14 cellular contexts compared by ENCODE assay signal in genomic region chr22:44444341-44445306, GRCh38. TPM values are rescaled to one million over a fixed set of nuclear protein-coding genes. Genes with fewer than 3 reads are reported as not detected.
DNase-seq lines count a peak whose midpoint lies in the region; ATAC-seq and TF ChIP-seq lines count a peak whose summit lies in the region.
"Had no signal": no experiment of that assay in that cellular context is flagged by ENCODE, and none has a peak within 500 bp of the region (broad histone marks: within the 10 kb centered on the region; RNA-seq: fewer than 3 reads in every experiment).

No MANE protein-coding gene starts in this region.

- POLR2A ChIA-PET in IMR-90 (lab: Charles Lee; ENCODE audit: unreplicated experiment) = interaction anchor here (0.6 kb wide), 1 partner anchor 62 kb away, joined by 3 read pairs; no protein-coding TSS in a partner anchor

- H2AK9ac ChIP-seq in IMR-90 (replicated peaks; ENCODE audit: low read depth, low read length, poor library complexity) = no peak overlapping the region

- H3K27me3 ChIP-seq in DOHH2 (ENCODE audit: control insufficient read depth, low read length) (no peaks in the 10 kb centered on the region), IMR-90 (ENCODE audit: control insufficient read depth, insufficient read depth, low read length) (no peaks in the 10 kb centered on the region), neuronal stem cell (ENCODE audit: control insufficient read depth in 3 of 3, insufficient read depth in 3 of 3, low read depth in 1 of 3, low read length in 3 of 3) (peaks cover 0 to 24% (median 0%) of the 10 kb centered on the region in 3 experiments), MG63 (no peaks in the 10 kb centered on the region)
- H3K27me3 ChIP-seq: ascending aorta had no signal

- 84% methylated on average over 5 of the region's 22 CpGs; no CpG with 5 or more reads in 1 of the 2 experiments for WGBS in IMR-90 (ENCODE audit: extremely low coverage in 2 of 2, insufficient read length in 1 of 2), 2 experiments
- WGBS in neuronal stem cell (ENCODE audit: extremely low coverage in 2 of 2, insufficient read length in 2 of 2, insufficient replicate concordance in 1 of 2), 2 donors = no CpG with 5 or more reads among the region's 22 CpGs

- H2BK5ac ChIP-seq in IMR-90 (ENCODE audit: low read depth, low read length, poor library complexity, severe bottlenecking) = no peak overlapping the region
- H2BK5ac ChIP-seq in neuronal stem cell (ENCODE audit: low read length) = peak overlapping the region; percentile 27

- H3K56ac ChIP-seq in IMR-90 (ENCODE audit: extremely low read depth, insufficient read depth, low read length) = no peak overlapping the region

- H3K27ac ChIP-seq in DOHH2 (ENCODE audit: low read depth, low read length) (no peak overlapping the region), IMR-90 (ENCODE audit: insufficient read depth, low read length) (no peak overlapping the region), neuronal stem cell (replicated peaks; ENCODE audit: low read length) (no peak overlapping the region)
- H3K27ac ChIP-seq: ascending aorta had no signal

- no peak overlapping the region for H4K5ac ChIP-seq in IMR-90 (ENCODE audit: low read depth, low read length)

- H3K4me3 Mint-ChIP-seq in chondrocyte (ENCODE audit: unreplicated experiment) = no peak overlapping the region
- H3K4me3 Mint-ChIP-seq: activated B cell treated with CpG ODN at 0.5 μM for 24 hours; CD8-positive, alpha-beta memory T cell had no signal

- no TSS peak for BruUV-seq in IMR-90 (replicated peaks; lab: Mats Ljungman, UMichigan)

- H3K23ac ChIP-seq in IMR-90 (ENCODE audit: low read depth, low read length) (no peak overlapping the region), neuronal stem cell (ENCODE audit: low read depth, low read length, poor library complexity) (no peak overlapping the region)

- H2BK120ac ChIP-seq in IMR-90 (ENCODE audit: low read depth, low read length) (no peak overlapping the region), neuronal stem cell (ENCODE audit: low read depth, low read length) (peak overlapping the region; percentile 4)

- 0 out of 2 replicates have a peak, but pooled peaks cover 3% of the 10 kb centered on the region for H4K20me1 ChIP-seq in DOHH2 (ENCODE audit: control insufficient read depth, insufficient read depth, low read depth, low read length)
- H4K20me1 ChIP-seq in IMR-90 (ENCODE audit: insufficient read depth, low read length) = peaks cover 5% of the 10 kb centered on the region; the same call in 1 of the 2 replicates

- TF ChIP-seq RAD21 in IMR-90 (IDR thresholded peaks at IDR 0.05; ENCODE audit: low read length) = no peak

- H3K18ac ChIP-seq in IMR-90 (ENCODE audit: low read depth, low read length) (no peak overlapping the region), neuronal stem cell (ENCODE audit: low read length) (peak overlapping the region; percentile 57)

- H3K9ac ChIP-seq in IMR-90 (ENCODE audit: low read depth, low read length) (no peak overlapping the region), neuronal stem cell (ENCODE audit: low read depth, low read length, poor library complexity) (no peak overlapping the region)

- H2AFZ ChIP-seq in IMR-90 (replicated peaks; ENCODE audit: low read length, poor library complexity) = peak overlapping the region; percentile 29
- H2AFZ ChIP-seq in neuronal stem cell (ENCODE audit: low read length) = no peak overlapping the region

- peaks cover 3% of the 10 kb centered on the region for H3K9me3 Mint-ChIP-seq in chondrocyte (ENCODE audit: low read depth)

- no peak for TF ChIP-seq POLR2A in IMR-90 (IDR thresholded peaks at IDR 0.05; ENCODE audit: low read depth, low read length)

- no peaks in the 10 kb centered on the region for H3K9me2 ChIP-seq in DOHH2 (replicated peaks; ENCODE audit: control insufficient read depth, low read length)

- H2BK20ac ChIP-seq in IMR-90 (ENCODE audit: low read depth, low read length) = no peak overlapping the region

- TF ChIP-seq CTCF in DOHH2 (IDR thresholded peaks at IDR 0.05; ENCODE audit: low read depth, low read length, poor library complexity, severe bottlenecking) = peak; percentile 50
- peak; percentile 6; the same call in 1 of the 2 replicates for TF ChIP-seq CTCF in IMR-90 (conservative IDR thresholded peaks at IDR 0.05; ENCODE audit: low read depth, low read length)
- peak; percentile 41 for TF ChIP-seq CTCF in chondrocyte (IDR thresholded peaks at IDR 0.05)

- ATAC-seq in IMR-90 (ENCODE audit: low read depth) (no peak), HG03139 (IDR thresholded peaks at IDR 0.05; ENCODE audit: unreplicated experiment) (no peak)

- no peaks in the 10 kb centered on the region for H3K4me1 ChIP-seq in DOHH2 (ENCODE audit: control insufficient read depth, low read length)
- peaks cover 12% of the 10 kb centered on the region for H3K4me1 ChIP-seq in IMR-90 (ENCODE audit: control insufficient read depth, insufficient read depth, low read length)
- peaks cover 5 to 16% of the 10 kb centered on the region in 2 donors for H3K4me1 ChIP-seq in neuronal stem cell (ENCODE audit: control insufficient read depth in 2 of 2, insufficient read depth in 1 of 2, low read depth in 1 of 2, low read length in 2 of 2)

- no peak overlapping the region for H3K27ac Mint-ChIP-seq in chondrocyte (ENCODE audit: unreplicated experiment)
- H3K27ac Mint-ChIP-seq: activated B cell treated with CpG ODN at 0.5 μM for 24 hours had no signal

- no peak for DNase-seq in IMR-90
- no peak for DNase-seq in chondrocyte (ENCODE audit: low spot score)
- no peak for DNase-seq in neuronal stem cell (ENCODE audit: low spot score)
- no peak for DNase-seq in NCI-H2227 (lab: John Stamatoyannopoulos, UW; ENCODE audit: unreplicated experiment)
- no peak for DNase-seq in MG63
- no peak for DNase-seq in activated CD4-positive, alpha-beta T cell treated with anti-CD3 and anti-CD28 coated beads, Interleukin-2, amount 50 U/mL, for 48 hours
- DNase-seq: activated B cell treated with CpG ODN at 0.5 μM for 24 hours, hippocampal formation, NCI-H1105 treated with DMSO at 0.1 percent for 48 hours, NCI-H748 treated with DMSO at 0.1 percent for 48 hours had no signal

- H3K9me3 ChIP-seq in DOHH2 (ENCODE audit: control insufficient read depth, insufficient read depth, low read length) (no peaks in the 10 kb centered on the region), IMR-90 (ENCODE audit: control insufficient read depth, insufficient read depth, low read length) (no peaks in the 10 kb centered on the region), neuronal stem cell (replicated peaks in 1 of 2; ENCODE audit: control insufficient read depth in 2 of 2, insufficient read depth in 1 of 2, low read depth in 1 of 2, low read length in 2 of 2) (no peaks in the 10 kb centered on the region), MG63 (peaks cover 9% of the 10 kb centered on the region)
- H3K9me3 ChIP-seq: ascending aorta had no signal

- dilution Hi-C loops in IMR-90 (cut with HindIII; ENCODE audit: low sequenced_read_pairs, unreplicated experiment) = no loop called here

- H4K8ac ChIP-seq in IMR-90 (ENCODE audit: low read depth in 2 of 2, low read length in 2 of 2) (no peak overlapping the region), neuronal stem cell (ENCODE audit: low read depth, low read length) (no peak overlapping the region)

- H3K14ac ChIP-seq in IMR-90 (replicated peaks; ENCODE audit: low read depth, low read length) (no peak overlapping the region), neuronal stem cell (ENCODE audit: low read length) (no peak overlapping the region)

- H3K27me3 Mint-ChIP-seq in chondrocyte (ENCODE audit: low read depth) = no peaks in the 10 kb centered on the region
- H3K27me3 Mint-ChIP-seq: activated B cell treated with CpG ODN at 0.5 μM for 24 hours; CD8-positive, alpha-beta memory T cell had no signal

- no peak overlapping the region for H2BK12ac ChIP-seq in neuronal stem cell (ENCODE audit: low read length)

- no peaks in the 10 kb centered on the region for H3K79me2 ChIP-seq in DOHH2 (ENCODE audit: control insufficient read depth, low read length)

- no peaks in the 10 kb centered on the region for H3F3A ChIP-seq in DOHH2 (ENCODE audit: control insufficient read depth, insufficient read depth)

- CTCF ChIA-PET in IMR-90 (lab: Yijun Ruan, JAX) = no interaction called here

- H3K4ac ChIP-seq in IMR-90 (ENCODE audit: low read depth, low read length) = no peak overlapping the region
- no peak overlapping the region for H3K4ac ChIP-seq in neuronal stem cell (ENCODE audit: low read length)

- H4K91ac ChIP-seq in IMR-90 (ENCODE audit: insufficient read depth, low read depth, low read length) (no peak overlapping the region), neuronal stem cell (ENCODE audit: low read depth, low read length, poor library complexity) (no peak overlapping the region)

- in situ Hi-C loops in IMR-90 (cut with MboI; ENCODE audit: low sequenced_read_pairs) = no loop called here

- H3K36me3 ChIP-seq in DOHH2 (ENCODE audit: control insufficient read depth, low read length) = no peaks in the 10 kb centered on the region
- H3K36me3 ChIP-seq in IMR-90 (ENCODE audit: control insufficient read depth, insufficient read depth, low read length) = no peaks in the 10 kb centered on the region
- no peaks in the 10 kb centered on the region for H3K36me3 ChIP-seq in neuronal stem cell (replicated peaks in 1 of 2; ENCODE audit: control insufficient read depth in 2 of 2, insufficient read depth in 2 of 2, low read length in 2 of 2)
- H3K36me3 ChIP-seq in MG63 = no peaks in the 10 kb centered on the region
- H3K36me3 ChIP-seq: ascending aorta had no signal

- H3K4me1 Mint-ChIP-seq in chondrocyte (ENCODE audit: low read depth) = peaks cover 29% of the 10 kb centered on the region
- H3K4me1 Mint-ChIP-seq: activated B cell treated with CpG ODN at 0.5 μM for 24 hours; CD8-positive, alpha-beta memory T cell had no signal

- H2AK5ac ChIP-seq in IMR-90 (ENCODE audit: low read depth, low read length) (no peak overlapping the region), neuronal stem cell (ENCODE audit: low read depth, low read length) (peak overlapping the region; percentile 67)

- no peak overlapping the region for H3K4me3 ChIP-seq in DOHH2 (ENCODE audit: low read length)
- H3K4me3 ChIP-seq in IMR-90 (ENCODE audit: insufficient read depth, low read depth, low read length) = no peak overlapping the region
- H3K4me3 ChIP-seq in neuronal stem cell (ENCODE audit: low read length in 2 of 2) = peak overlapping the region in 1 of 2 donors; percentile 12
- no peak overlapping the region for H3K4me3 ChIP-seq in MG63
- H3K4me3 ChIP-seq: ascending aorta had no signal

- intact Hi-C loops in IMR-90 (cut with micrococcal nuclease) = loop anchor here (5.0 to 10.0 kb wide), 2 partner anchors 82 to 110 kb away; no protein-coding TSS in a partner anchor

- peaks cover 7% of the 10 kb centered on the region for H3K9me1 ChIP-seq in IMR-90 (ENCODE audit: insufficient read depth, low read length)

- H2BK15ac ChIP-seq in IMR-90 (ENCODE audit: low read depth, low read length) (no peak overlapping the region), neuronal stem cell (ENCODE audit: low read length) (peak overlapping the region; percentile 8)

- H3K4me2 ChIP-seq in DOHH2 (ENCODE audit: low read length) = no peak overlapping the region
- H3K4me2 ChIP-seq in IMR-90 (ENCODE audit: low read depth, low read length) = no peak overlapping the region
- H3K4me2 ChIP-seq in neuronal stem cell (ENCODE audit: insufficient read depth, low read length, poor library complexity, severe bottlenecking) = no peak overlapping the region

- H3K79me1 ChIP-seq in IMR-90 (ENCODE audit: low read depth in 1 of 2, low read length in 2 of 2) = no peaks in the 10 kb centered on the region
- H3K79me1 ChIP-seq in neuronal stem cell (ENCODE audit: low read depth, low read length) = no peaks in the 10 kb centered on the region

- H3K36me3 Mint-ChIP-seq in chondrocyte (ENCODE audit: low read depth) = peaks cover 2% of the 10 kb centered on the region

RNA-seq across cellular contexts. Expression of gene RTL6, which starts 53.4 kb away (rescaled TPM):
- 16.1 TPM in 2 replicates for total RNA-seq in IMR-90 (2012; rRNA removed)
- polyA plus RNA-seq in IMR-90 (2012; rRNA removed) = 17.2 and 19.2 TPM in 2 replicates
- polyA plus RNA-seq in IMR-90 (2012; cell fraction: cytosol; rRNA removed) = 13.9 and 18.0 TPM in 2 replicates
- polyA plus RNA-seq in IMR-90 (2012; cell fraction: nucleus; rRNA removed; ENCODE audit: low replicate concordance) = 10.7 and 13.6 TPM in 2 replicates
- 31.1 to 37.3 TPM (median 32.0 TPM) in 3 replicates for total RNA-seq in chondrocyte
- polyA plus RNA-seq in neuronal stem cell (2013, experiment 1 of 2) = 19.8 TPM
- polyA plus RNA-seq in neuronal stem cell (2013, experiment 2 of 2) = 20.4 TPM
- total RNA-seq in MG63 (2014; rRNA removed; shearing (Covaris generic); ENCODE audit: low replicate concordance) = 13.4 and 24.2 TPM in 2 replicates
